ENCODE assay signal across 12 cellular contexts in genomic region chr10:114537791-114538543, GRCh38.
DNase-seq lines count a peak whose midpoint lies in the region; ATAC-seq, FAIRE-seq and TF ChIP-seq lines count a peak whose summit lies in the region.
"Had no signal": no experiment of that assay in that cellular context is flagged by ENCODE, and none has a peak within 500 bp of the region (broad histone marks: within the 10 kb centered on the region; RNA-seq: fewer than 3 reads in every experiment).

No MANE protein-coding gene starts in this region.

- no peak for DNase-seq in CD4-positive, alpha-beta T cell
- DNase-seq in GM19239 (ENCODE audit: insufficient read length, low spot score) (no peak), H4 (ENCODE audit: low spot score) (no peak), glomerular visceral epithelial cell (ENCODE audit: extremely low spot score) (no peak), ascending aorta (ENCODE audit: low spot score in 2 of 2) (no peak)
- DNase-seq in activated T-helper 2 cell treated with anti-CD3 and anti-CD28 coated beads, Interferon-gamma antibody, Interleukin-2, Interleukin-4, amounts not matched to agents 10 μg/mL and 5 μg/mL and 100 μg/mL, durations not matched to agents 14 hours and 24 hours and 36 hours (ENCODE audit: low spot score): no peak
- DNase-seq: amygdala, NCI-H524 treated with DMSO at 0.1 percent for 48 hours had no signal

- CTCF ChIA-PET in CD4-positive, alpha-beta T cell (lab: Charles Lee): interaction anchor here (1.1 kb wide), 2 partner anchors 11 kb away, joined by 3 to 4 read pairs; no protein-coding TSS in a partner anchor

- H3K36me3 ChIP-seq in mucosa of rectum (ENCODE audit: control insufficient read depth in 2 of 2, insufficient read depth in 2 of 2, low read length in 2 of 2) (peaks cover 0 to 3% of the 10 kb centered on the region in 2 donors), ascending aorta (no peaks in the 10 kb centered on the region)

- H3K9ac ChIP-seq in mucosa of rectum (ENCODE audit: low read depth in 1 of 2, low read length in 2 of 2): peak overlapping the region in 1 of 2 donors; percentile 58

- no peaks in the 10 kb centered on the region for H3K9me3 ChIP-seq in CD4-positive, alpha-beta T cell (ENCODE audit: control insufficient read depth, low read length)
- H3K9me3 ChIP-seq in mucosa of rectum (ENCODE audit: control insufficient read depth in 2 of 2, low read length in 2 of 2) (no peaks in the 10 kb centered on the region), ascending aorta (no peaks in the 10 kb centered on the region)

- intact Hi-C loops in CD4-positive, alpha-beta T cell (cut with DNase I, micrococcal nuclease): loop anchor here in 1 of 2 experiments (1.0 kb wide), 1 partner anchor 8 kb away; no protein-coding TSS in a partner anchor
- intact Hi-C loops in activated T-helper 2 cell treated with anti-CD3 and anti-CD28 coated beads, Interferon-gamma antibody, Interleukin-2, Interleukin-4, amounts not matched to agents 10 μg/mL and 5 μg/mL and 100 μg/mL, durations not matched to agents 14 hours and 24 hours and 36 hours (cut with micrococcal nuclease): loop anchor here (2.0 kb wide), 1 partner anchor 203 kb away; no protein-coding TSS in a partner anchor
- intact Hi-C loops in ascending aorta (cut with DNase I): no loop called here

- H3K27me3 ChIP-seq in CD4-positive, alpha-beta T cell (ENCODE audit: control insufficient read depth, insufficient read depth, low read length): no peaks in the 10 kb centered on the region
- H3K27me3 ChIP-seq in mucosa of rectum (ENCODE audit: control insufficient read depth in 2 of 2, insufficient read depth in 2 of 2, low read length in 2 of 2): no peaks in the 10 kb centered on the region
- H3K27me3 ChIP-seq in ascending aorta: no peaks in the 10 kb centered on the region
- H3K27me3 ChIP-seq: hepatocyte had no signal

- peak overlapping the region; percentile 49 for H3K27ac ChIP-seq in CD4-positive, alpha-beta T cell (ENCODE audit: low read depth, low read length)
- peak overlapping the region; percentile 59 to 76 for H3K27ac ChIP-seq in mucosa of rectum (ENCODE audit: low read depth in 2 of 2, low read length in 2 of 2)
- H3K27ac ChIP-seq in ascending aorta: no peak overlapping the region
- H3K27ac ChIP-seq: hepatocyte, HL-60 had no signal

- H3K4me1 Mint-ChIP-seq in CD4-positive, alpha-beta T cell (ENCODE audit: low read depth): peaks cover 69% of the 10 kb centered on the region
- H3K4me1 Mint-ChIP-seq in activated T-helper 2 cell treated with anti-CD3 and anti-CD28 coated beads, Interferon-gamma antibody, Interleukin-2, Interleukin-4, amounts not matched to agents 10 μg/mL and 5 μg/mL and 100 μg/mL, durations not matched to agents 14 hours and 24 hours and 36 hours (ENCODE audit: low read depth): peaks cover 55% of the 10 kb centered on the region

- peak overlapping the region in 1 of 2 donors; percentile 12 for H3K4me3 ChIP-seq in mucosa of rectum (ENCODE audit: low read length in 2 of 2)
- H3K4me3 ChIP-seq in ascending aorta: no peak overlapping the region
- H3K4me3 ChIP-seq: hepatocyte had no signal

- peaks cover 5 to 22% of the 10 kb centered on the region in 2 donors for H3K4me1 ChIP-seq in mucosa of rectum (ENCODE audit: control insufficient read depth in 2 of 2, insufficient read depth in 2 of 2, low read length in 2 of 2)
- no peaks in the 10 kb centered on the region for H3K4me1 ChIP-seq in ascending aorta

- POLR2A ChIA-PET in CD4-positive, alpha-beta T cell (lab: Charles Lee): interaction anchor here (16.3 kb wide), 1 partner anchor 18 kb away, joined by 475 read pairs; no protein-coding TSS in a partner anchor

- no peaks in the 10 kb centered on the region for H3K36me3 Mint-ChIP-seq in CD4-positive, alpha-beta T cell (ENCODE audit: low read depth)
- H3K36me3 Mint-ChIP-seq in activated T-helper 2 cell treated with anti-CD3 and anti-CD28 coated beads, Interferon-gamma antibody, Interleukin-2, Interleukin-4, amounts not matched to agents 10 μg/mL and 5 μg/mL and 100 μg/mL, durations not matched to agents 14 hours and 24 hours and 36 hours (ENCODE audit: low read depth): peaks cover 3% of the 10 kb centered on the region

- no peaks in the 10 kb centered on the region for H3K9me3 Mint-ChIP-seq in CD4-positive, alpha-beta T cell
- peaks cover 3% of the 10 kb centered on the region for H3K9me3 Mint-ChIP-seq in activated T-helper 2 cell treated with anti-CD3 and anti-CD28 coated beads, Interferon-gamma antibody, Interleukin-2, Interleukin-4, amounts not matched to agents 10 μg/mL and 5 μg/mL and 100 μg/mL, durations not matched to agents 14 hours and 24 hours and 36 hours

- FAIRE-seq in GM19239 (lab: Jason Lieb, UNC): peak; percentile 62

- peak overlapping the region; percentile 75 for H3K4me3 Mint-ChIP-seq in CD4-positive, alpha-beta T cell
- peak overlapping the region; percentile 44 for H3K4me3 Mint-ChIP-seq in activated T-helper 2 cell treated with anti-CD3 and anti-CD28 coated beads, Interferon-gamma antibody, Interleukin-2, Interleukin-4, amounts not matched to agents 10 μg/mL and 5 μg/mL and 100 μg/mL, durations not matched to agents 14 hours and 24 hours and 36 hours (ENCODE audit: low read depth)

- H3K27me3 Mint-ChIP-seq in CD4-positive, alpha-beta T cell: no peaks in the 10 kb centered on the region
- H3K27me3 Mint-ChIP-seq in activated T-helper 2 cell treated with anti-CD3 and anti-CD28 coated beads, Interferon-gamma antibody, Interleukin-2, Interleukin-4, amounts not matched to agents 10 μg/mL and 5 μg/mL and 100 μg/mL, durations not matched to agents 14 hours and 24 hours and 36 hours (ENCODE audit: low read depth): no peaks in the 10 kb centered on the region

- peak overlapping the region; percentile 96 for H3K27ac Mint-ChIP-seq in CD4-positive, alpha-beta T cell
- peak overlapping the region; percentile 65 for H3K27ac Mint-ChIP-seq in activated T-helper 2 cell treated with anti-CD3 and anti-CD28 coated beads, Interferon-gamma antibody, Interleukin-2, Interleukin-4, amounts not matched to agents 10 μg/mL and 5 μg/mL and 100 μg/mL, durations not matched to agents 14 hours and 24 hours and 36 hours

- TF ChIP-seq CTCF in CD4-positive, alpha-beta T cell (IDR thresholded peaks at IDR 0.05): no peak
- no peak for TF ChIP-seq CTCF in ascending aorta (IDR thresholded peaks at IDR 0.05)

- no peak for ATAC-seq in CD4-positive, alpha-beta T cell (ENCODE audit: poor library complexity)
- ATAC-seq in HG02885 (IDR thresholded peaks at IDR 0.05; ENCODE audit: poor library complexity, unreplicated experiment): no peak

Comparison
In these comparisons a context has a peak if more than half of its experiments do, and no peak if none do; other contexts are left out.
1. H3K27ac ChIP-seq: peak in CD4-positive, alpha-beta T cell (single experiment) and mucosa of rectum (2 of 2); none in ascending aorta (0 of 2).